38 cellular contexts compared by ENCODE assay signal in genomic region chr1:60376196-60376595, GRCh38.
"Had no signal": no experiment of that assay in that cellular context is flagged by ENCODE, and none has a peak within 500 bp of the region (broad histone marks: within the 10 kb centered on the region; RNA-seq: fewer than 3 reads in every experiment).

No MANE protein-coding gene starts in this region.

- H3K9me3 Mint-ChIP-seq: activated B cell treated with CpG ODN at 0.5 μM for 24 hours; activated naive CD4-positive, alpha-beta T cell treated with anti-CD3 and anti-CD28 coated beads for 36 hours; T-helper 1 cell treated with Interleukin-12 subunit alpha and Interleukin-12 subunit beta and Interleukin-4 antibody, amounts not matched to agents 30 μg/mL and 1 μg/mL, for 36 hours; T-helper 2 cell treated with Interferon-gamma antibody and Interleukin-4, amounts not matched to agents 5 μg/mL and 100 μg/mL, for 36 hours had no signal

- H3K4me3 Mint-ChIP-seq: activated B cell treated with CpG ODN at 0.5 μM for 24 hours; activated CD4-positive, alpha-beta memory T cell treated with anti-CD3 and anti-CD28 coated beads for 36 hours; activated CD4-positive, alpha-beta T cell treated with anti-CD3 and anti-CD28 coated beads, Interleukin-2, amount 10 ng/mL, durations not matched to agents 24 days and 14 days; activated CD8-positive, alpha-beta T cell treated with anti-CD3 and anti-CD28 coated beads for 36 hours; activated naive CD4-positive, alpha-beta T cell treated with anti-CD3 and anti-CD28 coated beads for 36 hours; activated naive CD8-positive, alpha-beta T cell treated with anti-CD3 and anti-CD28 coated beads for 36 hours; activated T-cell treated with anti-CD3 and anti-CD28 coated beads, Interleukin-2, amount 50 U/mL, for 4 hours; activated T-cell treated with anti-CD3 and anti-CD28 coated beads, Interleukin-2, amount 50 U/mL, for 72 hours; activated T-helper 1 cell treated with anti-CD3 and anti-CD28 coated beads, Interleukin-12 subunit alpha, Interleukin-12 subunit beta, Interleukin-2, Interleukin-4 antibody, amounts not matched to agents 30 ng/mL and 10 ng/mL and 1 ng/mL, durations not matched to agents 14 hours and 24 hours and 36 hours; activated T-helper 17 cell treated with anti-CD3 and anti-CD28 coated beads, Interleukin-2, amount 50 U/mL, for 72 hours; brain; central memory CD8-positive, alpha-beta T cell; T-helper 1 cell treated with Interleukin-12 subunit alpha and Interleukin-12 subunit beta and Interleukin-4 antibody, amounts not matched to agents 30 μg/mL and 1 μg/mL, for 36 hours; T-helper 2 cell treated with Interferon-gamma antibody and Interleukin-4, amounts not matched to agents 5 μg/mL and 100 μg/mL, for 36 hours had no signal

- H3K9me3 ChIP-seq: adrenal gland had no signal

- ATAC-seq: activated CD8-positive, alpha-beta T cell treated with anti-CD3 and anti-CD28 coated beads for 36 hours; activated naive CD4-positive, alpha-beta T cell treated with anti-CD3 and anti-CD28 coated beads, Interleukin-2, amount 50 U/mL, for 72 hours; activated T-cell treated with anti-CD3 and anti-CD28 coated beads, Interleukin-2, amount 50 U/mL, for 4 hours; activated T-cell treated with anti-CD3 and anti-CD28 coated beads, Interleukin-2, amount 50 U/mL, for 72 hours; activated T-helper 17 cell treated with anti-CD3 and anti-CD28 coated beads, Interleukin-2, amount 50 U/mL, for 72 hours had no signal

- H3K27ac ChIP-seq: adrenal gland, cardiac muscle cell, VCaP had no signal

- H3K27ac Mint-ChIP-seq: activated B cell treated with CpG ODN at 0.5 μM for 24 hours; activated CD4-positive, alpha-beta memory T cell treated with anti-CD3 and anti-CD28 coated beads for 36 hours; activated CD4-positive, alpha-beta T cell treated with anti-CD3 and anti-CD28 coated beads, Interleukin-2, amount 10 ng/mL, durations not matched to agents 24 days and 14 days; activated CD8-positive, alpha-beta T cell treated with anti-CD3 and anti-CD28 coated beads for 36 hours; activated naive CD4-positive, alpha-beta T cell treated with anti-CD3 and anti-CD28 coated beads for 36 hours; activated naive CD4-positive, alpha-beta T cell treated with anti-CD3 and anti-CD28 coated beads, Interleukin-2, amount 50 U/mL, for 72 hours; activated naive CD8-positive, alpha-beta T cell treated with anti-CD3 and anti-CD28 coated beads for 36 hours; activated T-cell treated with anti-CD3 and anti-CD28 coated beads, Interleukin-2, amount 50 U/mL, for 72 hours; activated T-helper 1 cell treated with anti-CD3 and anti-CD28 coated beads, Interleukin-12 subunit alpha, Interleukin-12 subunit beta, Interleukin-2, Interleukin-4 antibody, amounts not matched to agents 30 ng/mL and 10 ng/mL and 1 ng/mL, durations not matched to agents 14 hours and 24 hours and 36 hours; activated T-helper 17 cell treated with anti-CD3 and anti-CD28 coated beads, Interleukin-2, amount 50 U/mL, for 72 hours; brain; T-helper 1 cell treated with Interleukin-12 subunit alpha and Interleukin-12 subunit beta and Interleukin-4 antibody, amounts not matched to agents 30 μg/mL and 1 μg/mL, for 36 hours; T-helper 2 cell treated with Interferon-gamma antibody and Interleukin-4, amounts not matched to agents 5 μg/mL and 100 μg/mL, for 36 hours had no signal

- H3K4me1 ChIP-seq: adrenal gland had no signal

- H3K27me3 Mint-ChIP-seq: activated B cell treated with CpG ODN at 0.5 μM for 24 hours; activated CD4-positive, alpha-beta memory T cell treated with anti-CD3 and anti-CD28 coated beads for 36 hours; activated CD4-positive, alpha-beta T cell treated with anti-CD3 and anti-CD28 coated beads, Interleukin-2, amount 10 ng/mL, durations not matched to agents 24 days and 14 days; activated naive CD8-positive, alpha-beta T cell treated with anti-CD3 and anti-CD28 coated beads for 36 hours; central memory CD8-positive, alpha-beta T cell had no signal

- H3K36me3 Mint-ChIP-seq: activated CD4-positive, alpha-beta memory T cell treated with anti-CD3 and anti-CD28 coated beads for 36 hours; activated naive CD4-positive, alpha-beta T cell treated with anti-CD3 and anti-CD28 coated beads, Interleukin-2, amount 50 U/mL, for 72 hours; activated naive CD8-positive, alpha-beta T cell treated with anti-CD3 and anti-CD28 coated beads for 36 hours; brain had no signal

- H3K4me3 ChIP-seq: adrenal gland, cardiac muscle cell had no signal

- H3K27me3 ChIP-seq: adrenal gland, cardiac muscle cell had no signal

- H3K4me1 Mint-ChIP-seq: activated B cell treated with CpG ODN at 0.5 μM for 24 hours; activated CD4-positive, alpha-beta T cell treated with anti-CD3 and anti-CD28 coated beads, Interleukin-2, amount 10 ng/mL, durations not matched to agents 24 days and 14 days; activated naive CD8-positive, alpha-beta T cell treated with anti-CD3 and anti-CD28 coated beads for 36 hours; activated T-helper 17 cell treated with anti-CD3 and anti-CD28 coated beads, Interleukin-2, amount 50 U/mL, for 72 hours; brain; central memory CD8-positive, alpha-beta T cell had no signal

- DNase-seq: activated B cell treated with CpG ODN at 0.5 μM for 24 hours; activated CD4-positive, alpha-beta memory T cell treated with anti-CD3 and anti-CD28 coated beads for 36 hours; activated CD4-positive, alpha-beta T cell treated with anti-CD3 and anti-CD28 coated beads for 4 hours; activated CD4-positive, alpha-beta T cell treated with anti-CD3 and anti-CD28 coated beads, Interleukin-2, amount 10 ng/mL, durations not matched to agents 24 days and 14 days; activated CD4-positive, alpha-beta T cell treated with anti-CD3 and anti-CD28 coated beads, Interleukin-2, amount 50 U/mL, for 1 hour; activated CD4-positive, alpha-beta T cell treated with anti-CD3 and anti-CD28 coated beads, Interleukin-2, amount 50 U/mL, for 4 hours; activated CD4-positive, CD25-positive, alpha-beta regulatory T cell treated with anti-CD3 and anti-CD28 coated beads, Interleukin-2, amount 50 U/mL, for 72 hours; activated CD8-positive, alpha-beta memory T cell treated with anti-CD3 and anti-CD28 coated beads, Interleukin-2, amount 50 U/mL, for 4 hours; activated CD8-positive, alpha-beta T cell treated with anti-CD3 and anti-CD28 coated beads for 36 hours; activated effector memory CD4-positive, alpha-beta T cell treated with anti-CD3 and anti-CD28 coated beads, Interleukin-2, amount 50 U/mL, for 16 hours; activated gamma-delta T cell treated with Interleukin-2 at 50 U/mL for 16 hours; activated naive CD4-positive, alpha-beta T cell; activated naive CD4-positive, alpha-beta T cell treated with anti-CD3 and anti-CD28 coated beads for 36 hours; activated naive CD4-positive, alpha-beta T cell treated with anti-CD3 and anti-CD28 coated beads, Interleukin-2, amount 50 U/mL, for 16 hours; activated naive CD8-positive, alpha-beta T cell treated with anti-CD3 and anti-CD28 coated beads for 36 hours; activated T-cell treated with anti-CD3 and anti-CD28 coated beads for 4 hours; activated T-cell treated with anti-CD3 and anti-CD28 coated beads, Interleukin-2, amount 50 U/mL, for 1 hour; activated T-cell treated with anti-CD3 and anti-CD28 coated beads, Interleukin-2, amount 50 U/mL, for 4 hours; activated T-cell treated with anti-CD3 and anti-CD28 coated beads, Interleukin-2, amount 50 U/mL, for 72 hours; adrenal gland; amniotic stem cell; aorta; caudate nucleus; cerebellar nuclear complex; T-helper 1 cell; T-helper 2 cell; T-helper 9 cell had no signal

- FAIRE-seq: bronchial epithelial cell, TTC549 had no signal

- H3K36me3 ChIP-seq: adrenal gland, cardiac muscle cell had no signal
